Comparison of ENCODE assay signal across 9 cellular contexts in genomic region chr5:81233080-81233634, GRCh38. TPM values are rescaled to one million over a fixed set of nuclear protein-coding genes. Genes with fewer than 3 reads are reported as not detected.
DNase-seq lines count a peak whose midpoint lies in the region; ATAC-seq and TF ChIP-seq lines count a peak whose summit lies in the region.
"Had no signal": no experiment of that assay in that cellular context is flagged by ENCODE, and none has a peak within 500 bp of the region (broad histone marks: within the 10 kb centered on the region; RNA-seq: fewer than 3 reads in every experiment).

Gene CKMT2 (plus strand): TSS chr5:81233322. CDS start chr5:81251133, 17,811 bp downstream.

- H3K36me3 ChIP-seq in HEK293 (ENCODE audit: control insufficient read depth in 2 of 2, insufficient read depth in 1 of 2, low read length in 2 of 2) (peaks cover 0 to 4% of the 10 kb centered on the region in 2 experiments; a peak in 1 of 3 replicates), mammary epithelial cell (ENCODE audit: insufficient read depth, low read length) (no peaks in the 10 kb centered on the region), iPS-15b (ENCODE audit: control insufficient read depth, insufficient read depth, low read length) (no peaks in the 10 kb centered on the region), sigmoid colon (no peaks in the 10 kb centered on the region)

- no peak within 1 kb of the TSS for H3K27ac ChIP-seq in HEK293 (ENCODE audit: extremely low read depth, low read depth, low read length)
- no peak within 1 kb of the TSS for H3K27ac ChIP-seq in mammary epithelial cell (ENCODE audit: insufficient read depth, low read depth, low read length)
- H3K27ac ChIP-seq in sigmoid colon, result peak within 1 kb of the TSS; percentile 72 to 80 (median 78)

- no peak within 1 kb of the TSS for H3K9ac ChIP-seq in mammary epithelial cell (ENCODE audit: insufficient read depth, low read length)
- peak within 1 kb of the TSS; percentile 70 for H3K9ac ChIP-seq in iPS-15b (ENCODE audit: low read depth, low read length)

- TF ChIP-seq POLR2A in sigmoid colon (IDR thresholded peaks at IDR 0.05), result no peak
- TF ChIP-seq POLR2A in erythroblast (IDR thresholded peaks at IDR 0.05; ENCODE audit: low read length), result no peak

- DNase-seq in mammary epithelial cell (no peak), sigmoid colon (peak; percentile 86), erythroblast (lab: John Stamatoyannopoulos, UW) (no peak)
- no peak for DNase-seq in activated CD4-positive, CD25-positive, alpha-beta regulatory T cell (lab: John Stamatoyannopoulos, UW)

- ATAC-seq in HG03432 (IDR thresholded peaks at IDR 0.05; ENCODE audit: unreplicated experiment) (no peak), HG03520 (IDR thresholded peaks at IDR 0.05; ENCODE audit: unreplicated experiment) (no peak)

- intact Hi-C loops in mammary epithelial cell (cut with micrococcal nuclease), result no loop called here
- intact Hi-C loops in sigmoid colon (cut with DNase I), result loop anchor here (2.0 kb wide), 1 partner anchor 66 kb away; no protein-coding TSS in a partner anchor

- peak within 1 kb of the TSS; percentile 14 for H3K4me2 ChIP-seq in mammary epithelial cell (ENCODE audit: insufficient read depth, low read depth, low read length)

- dilution Hi-C loops in mammary epithelial cell (cut with HindIII; ENCODE audit: low sequenced_read_pairs), result no loop called here

- TF ChIP-seq EP300 in sigmoid colon (IDR thresholded peaks at IDR 0.05), result no peak

- in situ Hi-C loops in mammary epithelial cell (cut with MboI; ENCODE audit: low sequenced_read_pairs in 2 of 2), result no loop called here

- BruUV-seq in mammary epithelial cell (replicated peaks; lab: Mats Ljungman, UMichigan), result no TSS peak

- CTCF ChIA-PET in HEK293 (lab: Yijun Ruan, JAX) (no interaction called here), mammary epithelial cell (lab: Charles Lee; ENCODE audit: low non-redundant PET) (no interaction called here)

- 13% methylated on average over 13 of the region's 28 CpGs for WGBS in mammary epithelial cell (ENCODE audit: low coverage, missing lambda C conversion rate)
- 8 to 18% methylated on average over 28 of the region's 28 CpGs for WGBS in sigmoid colon, 2 donors

- TF ChIP-seq CTCF in HEK293 (tag by site-specific recombination; IDR thresholded peaks at IDR 0.05), result no peak
- TF ChIP-seq CTCF in mammary epithelial cell (conservative IDR thresholded peaks at IDR 0.05 in 1 of 2, IDR thresholded peaks at IDR 0.05 in 1 of 2; ENCODE audit: extremely low read depth in 1 of 2, insufficient read depth in 1 of 2, low read depth in 1 of 2, low read length in 2 of 2), result no peak
- no peak for TF ChIP-seq CTCF in sigmoid colon (IDR thresholded peaks at IDR 0.05)

- POLR2A ChIA-PET in HEK293 (lab: Yijun Ruan, JAX), result no interaction called here

- H3K9me3 ChIP-seq in HEK293 (ENCODE audit: control insufficient read depth, insufficient read depth, low read depth, low read length), result no peaks in the 10 kb centered on the region
- H3K9me3 ChIP-seq in mammary epithelial cell (replicated peaks; ENCODE audit: insufficient read depth, low read length), result no peaks in the 10 kb centered on the region
- H3K9me3 ChIP-seq in iPS-15b (ENCODE audit: control insufficient read depth, insufficient read depth, low read length), result no peaks in the 10 kb centered on the region
- H3K9me3 ChIP-seq in sigmoid colon, result no peaks in the 10 kb centered on the region

- peak within 1 kb of the TSS; percentile 53 for H2AFZ ChIP-seq in mammary epithelial cell (ENCODE audit: low read depth, low read length)

- no peaks in the 10 kb centered on the region for H3K4me1 ChIP-seq in HEK293 (ENCODE audit: control insufficient read depth, insufficient read depth, low read length)
- H3K4me1 ChIP-seq in mammary epithelial cell (ENCODE audit: insufficient read depth, low read length), result no peaks in the 10 kb centered on the region
- H3K4me1 ChIP-seq in iPS-15b (ENCODE audit: control insufficient read depth, insufficient read depth, low read length), result peaks cover 12% of the 10 kb centered on the region
- peaks cover 0 to 31% (median 22%) of the 10 kb centered on the region in 4 donors for H3K4me1 ChIP-seq in sigmoid colon

- H4K20me1 ChIP-seq in mammary epithelial cell (ENCODE audit: insufficient read depth, low read length), result no peaks in the 10 kb centered on the region

- H3K27me3 ChIP-seq in mammary epithelial cell (ENCODE audit: insufficient read depth, low read length) (no peaks in the 10 kb centered on the region), iPS-15b (ENCODE audit: control insufficient read depth, insufficient read depth, low read length) (no peaks in the 10 kb centered on the region), sigmoid colon (no peaks in the 10 kb centered on the region)

- no peaks in the 10 kb centered on the region for H3K79me2 ChIP-seq in mammary epithelial cell (ENCODE audit: insufficient read depth, low read length)

- H3K4me3 ChIP-seq in HEK293 (ENCODE audit: low read depth, low read length) (peak within 1 kb of the TSS; percentile 33), mammary epithelial cell (replicated peaks in 1 of 3; ENCODE audit: insufficient read depth in 1 of 3, low read depth in 2 of 3, low read length in 3 of 3) (no peak within 1 kb of the TSS), iPS-15b (ENCODE audit: low read depth, low read length) (peak within 1 kb of the TSS; percentile 81), sigmoid colon (peak within 1 kb of the TSS; percentile 15 to 47 (median 44))

TF ChIP-seq in HEK293, 187 proteins besides CTCF, POLR2A, EP300 and RAD21 (continues in another document):
- TF ChIP-seq GLI4 (tag by site-specific recombination; IDR thresholded peaks at IDR 0.05) (no peak), ATF2 (tag by site-specific recombination; IDR thresholded peaks at IDR 0.05; ENCODE audit: low read depth) (no peak), ZBTB17 (tag by site-specific recombination; IDR thresholded peaks at IDR 0.05) (0 out of 2 replicates have a peak, but pooled peaks have one; percentile 21), IKZF3 (tag by site-specific recombination; IDR thresholded peaks at IDR 0.05) (no peak), GLIS1 (tag by site-specific recombination; IDR thresholded peaks at IDR 0.05) (no peak), ZNF169 (tag by site-specific recombination; IDR thresholded peaks at IDR 0.05) (no peak), SP2 (tag by site-specific recombination; IDR thresholded peaks at IDR 0.05) (peak; percentile 77), ZNF692 (tag by site-specific recombination; IDR thresholded peaks at IDR 0.05) (no peak), SP3 (tag by site-specific recombination; IDR thresholded peaks at IDR 0.05) (peak; percentile 43), ZNF335 (tag by site-specific recombination; conservative IDR thresholded peaks at IDR 0.05) (0 out of 2 replicates have a peak, but pooled peaks have one; percentile 20), ZNF561 (tag by site-specific recombination; IDR thresholded peaks at IDR 0.05; ENCODE audit: borderline replicate concordance) (0 out of 2 replicates have a peak, but pooled peaks have one; percentile 67), ZBTB8A (tag by site-specific recombination; IDR thresholded peaks at IDR 0.05) (0 out of 2 replicates have a peak, but pooled peaks have one; percentile 33), YY1 (tag by site-specific recombination; IDR thresholded peaks at IDR 0.05) (no peak), GLIS2 (tag by site-specific recombination; IDR thresholded peaks at IDR 0.05) (peak; percentile 50; the same call in 1 of the 2 replicates), ZNF398 (tag by site-specific recombination; IDR thresholded peaks at IDR 0.05) (no peak), SCRT1 (tag by site-specific recombination; IDR thresholded peaks at IDR 0.05; ENCODE audit: borderline replicate concordance) (peak; percentile 72; the same call in 1 of the 2 replicates), SCRT2 (tag by site-specific recombination; IDR thresholded peaks at IDR 0.05) (peak; percentile 90), ZNF239 (tag by site-specific recombination; IDR thresholded peaks at IDR 0.05) (no peak), ZNF600 (tag by site-specific recombination; IDR thresholded peaks at IDR 0.05) (peak; percentile 74)

RNA-seq across cellular contexts. Expression of gene CKMT2, which starts in this region (rescaled TPM):
- total RNA-seq in mammary epithelial cell (under 1 TPM in 1 of 2 donors, not detected in 1; 0.33 TPM), sigmoid colon (10 to 100 TPM in 1 of 4 donors, 1 to 10 TPM in 3; 2.9 to 11.1 (median 7.2) TPM)
- polyA plus RNA-seq in mammary epithelial cell (not detected), sigmoid colon (1 to 10 TPM in 2 of 3 donors, under 1 TPM in 1; 0.96 to 6.0 (median 2.4) TPM)
- not detected for polyA minus RNA-seq in mammary epithelial cell
- total RNA-seq: SK-MEL-5 had no signal

Comparison
In these comparisons a context has a peak if more than half of its experiments do, and no peak if none do; other contexts are left out.
1. H3K27ac ChIP-seq: peak in sigmoid colon (4 of 4); none in HEK293 (single experiment) and mammary epithelial cell (single experiment).
2. H3K4me3 ChIP-seq: peak in HEK293 (single experiment), iPS-15b (single experiment) and sigmoid colon (4 of 4); none in mammary epithelial cell (0 of 3).